ENCODE assay signal across 16 cellular contexts in genomic region chr2:145740302-145740701, GRCh38.
DNase-seq lines count a peak whose midpoint lies in the region; ATAC-seq and TF ChIP-seq lines count a peak whose summit lies in the region.
"Had no signal": no experiment of that assay in that cellular context is flagged by ENCODE, and none has a peak within 500 bp of the region (broad histone marks: within the 10 kb centered on the region; RNA-seq: fewer than 3 reads in every experiment).

No MANE protein-coding gene starts in this region.

- no peaks in the 10 kb centered on the region for H3K27me3 Mint-ChIP-seq in stimulated activated naive CD8-positive, alpha-beta T cell treated with anti-CD3 and anti-CD28 coated beads, Interleukin-15, amount 100 ng/mL, for 72 hours
- H3K27me3 Mint-ChIP-seq in chondrocyte (ENCODE audit: low read depth), result no peaks in the 10 kb centered on the region

- H3K9me3 ChIP-seq in PC-3 (ENCODE audit: low read length), result no peaks in the 10 kb centered on the region
- H3K9me3 ChIP-seq in Peyer's patch, result no peaks in the 10 kb centered on the region
- H3K9me3 ChIP-seq: BE2C, spleen had no signal

- no TSS peak for BruUV-seq in PC-3 (replicated peaks; lab: Mats Ljungman, UMichigan)

- H3K79me2 ChIP-seq in PC-3 (ENCODE audit: low read length), result no peaks in the 10 kb centered on the region

- H3K4me2 ChIP-seq in PC-3 (ENCODE audit: low read length), result no peak overlapping the region

- peak overlapping the region; percentile 50 for H2AFZ ChIP-seq in PC-3 (ENCODE audit: low read length)

- no peaks in the 10 kb centered on the region for H3F3A ChIP-seq in PC-3 (ENCODE audit: low read length, unreplicated experiment)

- no peaks in the 10 kb centered on the region for H4K20me1 ChIP-seq in PC-3 (ENCODE audit: low read length)

- H3K36me3 ChIP-seq in PC-3 (ENCODE audit: low read depth, low read length) (no peaks in the 10 kb centered on the region), Peyer's patch (no peaks in the 10 kb centered on the region)
- H3K36me3 ChIP-seq: BE2C, spleen had no signal

- H3K27ac ChIP-seq in PC-3 (ENCODE audit: low read length) (peak overlapping the region; percentile 78), Peyer's patch (no peak overlapping the region)
- H3K27ac ChIP-seq: spleen had no signal

- POLR2A ChIA-PET in PC-3 (lab: Charles Lee; ENCODE audit: unreplicated experiment), result no interaction called here

- H3K9me3 Mint-ChIP-seq in stimulated activated naive CD8-positive, alpha-beta T cell treated with anti-CD3 and anti-CD28 coated beads, Interleukin-15, amount 100 ng/mL, for 72 hours, result peaks cover 0 to 6% of the 10 kb centered on the region in 2 donors
- peaks cover 9% of the 10 kb centered on the region for H3K9me3 Mint-ChIP-seq in chondrocyte (ENCODE audit: low read depth)

- peak; percentile 53 for ATAC-seq in stimulated activated naive CD8-positive, alpha-beta T cell treated with anti-CD3 and anti-CD28 coated beads, Interleukin-15, Interleukin-2, amounts not matched to agents 100 U/mL and 50 U/mL, for 24 hours
- no peak for ATAC-seq in stimulated activated naive CD8-positive, alpha-beta T cell treated with anti-CD3 and anti-CD28 coated beads, Interleukin-15, amount 100 ng/mL, for 72 hours
- peak; percentile 72 for ATAC-seq in PC-3
- ATAC-seq: HCT116 had no signal

- DNase-seq in stimulated activated naive CD8-positive, alpha-beta T cell treated with anti-CD3 and anti-CD28 coated beads, Interleukin-15, Interleukin-2, amounts not matched to agents 100 U/mL and 50 U/mL, for 24 hours, result peak; percentile 3
- DNase-seq in stimulated activated naive CD8-positive, alpha-beta T cell treated with anti-CD3 and anti-CD28 coated beads, Interleukin-15, amount 100 ng/mL, for 72 hours, result no peak
- DNase-seq in PC-3 (peak; percentile 60), chondrocyte (ENCODE audit: low spot score) (no peak), Peyer's patch (no peak), C1 segment of cervical spinal cord (lab: John Stamatoyannopoulos, UW) (no peak), KG1 (lab: John Stamatoyannopoulos, UW) (no peak), middle frontal gyrus (ENCODE audit: extremely low spot score, low spot score) (no peak)
- DNase-seq: activated CD8-positive, alpha-beta memory T cell treated with anti-CD3 and anti-CD28 coated beads for 24 hours; activated naive CD4-positive, alpha-beta T cell treated with anti-CD3 and anti-CD28 coated beads, Interleukin-2, amount 50 U/mL, for 16 hours; BE2C; kidney glomerular epithelial cell; NCI-H187; NCI-H524 treated with DMSO at 0.1 percent for 48 hours; spleen had no signal

- H3K4me1 ChIP-seq in PC-3 (ENCODE audit: insufficient read depth, low read length) (peaks cover 16% of the 10 kb centered on the region), Peyer's patch (no peaks in the 10 kb centered on the region)
- H3K4me1 ChIP-seq: BE2C had no signal

- H3K4me1 Mint-ChIP-seq in stimulated activated naive CD8-positive, alpha-beta T cell treated with anti-CD3 and anti-CD28 coated beads, Interleukin-15, amount 100 ng/mL, for 72 hours, result peaks cover 12% of the 10 kb centered on the region
- H3K4me1 Mint-ChIP-seq in chondrocyte (ENCODE audit: low read depth), result peaks cover 10% of the 10 kb centered on the region

- H3K27me3 ChIP-seq in PC-3 (ENCODE audit: low read length) (no peaks in the 10 kb centered on the region), Peyer's patch (no peaks in the 10 kb centered on the region)
- H3K27me3 ChIP-seq: BE2C, spleen had no signal

- no peaks in the 10 kb centered on the region for H3K9me2 ChIP-seq in PC-3 (replicated peaks; ENCODE audit: low read length)

- no peak overlapping the region for H3K4me3 Mint-ChIP-seq in stimulated activated naive CD8-positive, alpha-beta T cell treated with anti-CD3 and anti-CD28 coated beads, Interleukin-15, amount 100 ng/mL, for 72 hours
- no peak overlapping the region for H3K4me3 Mint-ChIP-seq in chondrocyte (ENCODE audit: unreplicated experiment)

- TF ChIP-seq CTCF in PC-3 (conservative IDR thresholded peaks at IDR 0.05; ENCODE audit: low read depth, low read length) (no peak), chondrocyte (IDR thresholded peaks at IDR 0.05) (no peak), Peyer's patch (IDR thresholded peaks at IDR 0.05) (no peak)

- H3K4me3 ChIP-seq in PC-3 (ENCODE audit: low read length) (no peak overlapping the region), Peyer's patch (no peak overlapping the region)
- H3K4me3 ChIP-seq: spleen had no signal

- peaks cover 3% of the 10 kb centered on the region for H3K36me3 Mint-ChIP-seq in chondrocyte (ENCODE audit: low read depth)

- intact Hi-C loops in PC-3 (cut with micrococcal nuclease), result no loop called here

- no peak for TF ChIP-seq POLR2A in Peyer's patch (IDR thresholded peaks at IDR 0.05)

- CTCF ChIA-PET in PC-3 (lab: Charles Lee), result interaction anchor here (0.5 kb wide), 1 partner anchor 146 kb away, joined by 3 read pairs; no protein-coding TSS in a partner anchor

- peak overlapping the region; percentile 40 for H3K9ac ChIP-seq in PC-3 (ENCODE audit: low read length)

- no peak overlapping the region for H3K27ac Mint-ChIP-seq in stimulated activated naive CD8-positive, alpha-beta T cell treated with anti-CD3 and anti-CD28 coated beads, Interleukin-15, amount 100 ng/mL, for 72 hours
- H3K27ac Mint-ChIP-seq in chondrocyte (ENCODE audit: unreplicated experiment), result peak overlapping the region; percentile 14

Comparison
In these comparisons a context has a peak if more than half of its experiments do, and no peak if none do; other contexts are left out.
1. DNase-seq: peak in stimulated activated naive CD8-positive, alpha-beta T cell treated with anti-CD3 and anti-CD28 coated beads, Interleukin-15, Interleukin-2, amounts not matched to agents 100 U/mL and 50 U/mL, for 24 hours (single experiment) and PC-3 (single experiment); none in stimulated activated naive CD8-positive, alpha-beta T cell treated with anti-CD3 and anti-CD28 coated beads, Interleukin-15, amount 100 ng/mL, for 72 hours (0 of 2), chondrocyte (single experiment), Peyer's patch (0 of 3), C1 segment of cervical spinal cord (0 of 14), KG1 (single experiment) and middle frontal gyrus (single experiment).